Comparison of ENCODE assay signal across 17 cellular contexts in the genomic region with DNA sequence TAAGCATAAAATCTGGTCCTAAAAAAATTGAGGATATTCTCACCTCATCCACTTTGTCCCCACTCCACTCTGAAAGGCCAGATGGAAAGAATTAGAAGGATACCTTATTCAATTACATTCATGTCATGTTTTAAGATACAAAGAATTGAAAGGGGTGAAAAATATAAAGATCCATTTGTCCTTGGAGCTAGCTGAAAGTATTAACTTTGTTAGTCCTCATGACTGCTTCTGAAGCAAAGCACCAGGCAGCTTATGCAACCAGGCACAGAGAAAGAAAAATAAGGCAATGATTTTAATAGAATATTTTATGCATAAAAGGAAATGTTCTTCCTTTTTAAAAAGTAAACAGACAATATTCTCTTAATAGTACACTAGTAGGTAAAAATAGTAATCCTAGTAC.
"Had no signal": no experiment of that assay in that cellular context is flagged by ENCODE, and none has a peak within 500 bp of the region (broad histone marks: within the 10 kb centered on the region; RNA-seq: fewer than 3 reads in every experiment).

No MANE protein-coding gene starts in this region.

- H3K27me3 ChIP-seq: breast epithelium, dorsolateral prefrontal cortex had no signal

- H3K9me3 Mint-ChIP-seq: activated CD4-positive, alpha-beta memory T cell treated with anti-CD3 and anti-CD28 coated beads, Interleukin-2, amount 10 ng/mL, durations not matched to agents 7 days and 5 days; activated T-cell treated with anti-CD3 and anti-CD28 coated beads, Interleukin-2, amount 50 U/mL, for 4 hours; memory B cell; natural killer cell treated with Interleukin-12 subunit alpha and Interleukin-12 subunit beta and Interleukin-15 and Interleukin-18, amount 100 ng/mL, for 72 hours had no signal

- DNase-seq: activated CD4-positive, alpha-beta memory T cell treated with anti-CD3 and anti-CD28 coated beads, Interleukin-2, amount 10 ng/mL, durations not matched to agents 7 days and 5 days; activated CD4-positive, alpha-beta T cell treated with anti-CD3 and anti-CD28 coated beads for 4 hours; activated effector memory CD4-positive, alpha-beta T cell treated with Interleukin-2 at 50 U/mL for 16 hours; activated T-cell treated with anti-CD3 and anti-CD28 coated beads, Interleukin-2, amount 50 U/mL, for 4 hours; amygdala; cerebellar nuclear complex; dorsolateral prefrontal cortex; erythroblast; nucleus accumbens; stimulated activated CD4-positive, alpha-beta T cell treated with anti-CD3 and anti-CD28 coated beads, Interleukin-12 subunit alpha, Interleukin-12 subunit beta, amount 100 ng/mL, for 4 hours; stimulated activated CD4-positive, alpha-beta T cell treated with anti-CD3 and anti-CD28 coated beads, Interleukin-2, amount 100 ng/mL, for 24 hours; T-helper 17 cell had no signal

- H3K27me3 Mint-ChIP-seq: activated CD4-positive, alpha-beta memory T cell treated with anti-CD3 and anti-CD28 coated beads, Interleukin-2, amount 10 ng/mL, durations not matched to agents 7 days and 5 days; memory B cell; progenitor cell of endocrine pancreas had no signal

- H3K9me3 ChIP-seq: breast epithelium had no signal

- H3K4me1 Mint-ChIP-seq: activated CD4-positive, alpha-beta memory T cell treated with anti-CD3 and anti-CD28 coated beads, Interleukin-2, amount 10 ng/mL, durations not matched to agents 7 days and 5 days; memory B cell; T-helper 17 cell had no signal

- H3K4me3 Mint-ChIP-seq: activated CD4-positive, alpha-beta memory T cell treated with anti-CD3 and anti-CD28 coated beads, Interleukin-2, amount 10 ng/mL, durations not matched to agents 7 days and 5 days; activated T-cell treated with anti-CD3 and anti-CD28 coated beads, Interleukin-2, amount 50 U/mL, for 4 hours; memory B cell; natural killer cell treated with Interleukin-12 subunit alpha and Interleukin-12 subunit beta and Interleukin-15 and Interleukin-18, amount 100 ng/mL, for 72 hours; T-helper 17 cell had no signal

- H3K4me3 ChIP-seq: breast epithelium, dorsolateral prefrontal cortex had no signal

- H3K36me3 ChIP-seq: breast epithelium had no signal

- H3K27ac ChIP-seq: breast epithelium had no signal

- H3K36me3 Mint-ChIP-seq: activated naive CD4-positive, alpha-beta T cell treated with anti-CD3 and anti-CD28 coated beads, Interleukin-2, amount 50 U/mL, for 72 hours; natural killer cell treated with Interleukin-12 subunit alpha and Interleukin-12 subunit beta and Interleukin-15 and Interleukin-18, amount 100 ng/mL, for 72 hours had no signal

- H3K4me1 ChIP-seq: breast epithelium had no signal

- H3K27ac Mint-ChIP-seq: activated CD4-positive, alpha-beta memory T cell treated with anti-CD3 and anti-CD28 coated beads, Interleukin-2, amount 10 ng/mL, durations not matched to agents 7 days and 5 days; activated naive CD4-positive, alpha-beta T cell treated with anti-CD3 and anti-CD28 coated beads, Interleukin-2, amount 50 U/mL, for 72 hours; memory B cell; natural killer cell treated with Interleukin-12 subunit alpha and Interleukin-12 subunit beta and Interleukin-15 and Interleukin-18, amount 100 ng/mL, for 72 hours; progenitor cell of endocrine pancreas; T-helper 17 cell had no signal
